35 cellular contexts compared by ENCODE assay signal in genomic region chr7:128793184-128793552, GRCh38. TPM values are rescaled to one million over a fixed set of nuclear protein-coding genes. Genes with fewer than 3 reads are reported as not detected.
DNase-seq lines count a peak whose midpoint lies in the region; ATAC-seq, FAIRE-seq and TF ChIP-seq lines count a peak whose summit lies in the region.
"Had no signal": no experiment of that assay in that cellular context is flagged by ENCODE, and none has a peak within 500 bp of the region (broad histone marks: within the 10 kb centered on the region; RNA-seq: fewer than 3 reads in every experiment).

No MANE protein-coding gene starts in this region.

- H4K20me1 ChIP-seq in BLaER1: no peaks in the 10 kb centered on the region
- no peaks in the 10 kb centered on the region; the same call in 1 of the 2 replicates for H4K20me1 ChIP-seq in GM23338 (replicated peaks; ENCODE audit: insufficient read depth)
- no peaks in the 10 kb centered on the region for H4K20me1 ChIP-seq in astrocyte (ENCODE audit: insufficient read depth, low read length)

- no peak overlapping the region for H3K9ac ChIP-seq in BLaER1
- H3K9ac ChIP-seq in astrocyte (ENCODE audit: low read length): no peak overlapping the region

- H3K36me3 Mint-ChIP-seq in GM23338 (ENCODE audit: low read depth): peaks cover 32% of the 10 kb centered on the region
- peaks cover 21% of the 10 kb centered on the region for H3K36me3 Mint-ChIP-seq in astrocyte (ENCODE audit: low read depth, unreplicated experiment)
- H3K36me3 Mint-ChIP-seq in naive B cell: no peaks in the 10 kb centered on the region

- H3K27ac ChIP-seq in BLaER1 (0 out of 2 replicates have a peak overlapping the region, but pooled peaks have one; percentile 44), GM23338 (ENCODE audit: low read depth) (no peak overlapping the region), astrocyte (ENCODE audit: low read depth, low read length) (no peak overlapping the region), tibial artery (no peak overlapping the region)
- H3K27ac ChIP-seq: hepatocyte, neutrophil, right lobe of liver, SK-N-MC, spleen had no signal

- H3K27me3 ChIP-seq in BLaER1 (no peaks in the 10 kb centered on the region), GM23338 (ENCODE audit: insufficient read depth) (no peaks in the 10 kb centered on the region), astrocyte (ENCODE audit: insufficient read depth, low read length) (peaks cover 4% of the 10 kb centered on the region), tibial artery (no peaks in the 10 kb centered on the region)
- H3K27me3 ChIP-seq: gastroesophageal sphincter, right lobe of liver, vagina had no signal

- ATAC-seq in GM23338: no peak
- no peak for ATAC-seq in naive B cell (ENCODE audit: low read depth in 2 of 2)
- ATAC-seq in omental fat pad (ENCODE audit: low FRiP score): no peak
- ATAC-seq: gastroesophageal sphincter; HCT116; left cardiac atrium; mucosa of descending colon; PC-3; right lobe of liver; stimulated activated naive CD8-positive, alpha-beta T cell treated with anti-CD3 and anti-CD28 coated beads, Interleukin-15, amount 100 ng/mL, for 72 hours had no signal

- intact Hi-C loops in tibial artery (cut with DNase I; ENCODE audit: low total_unique reads): loop anchor here (5.0 kb wide), 1 partner anchor 34 kb away; no protein-coding TSS in a partner anchor

- no peak for TF ChIP-seq CTCF in GM23338 (conservative IDR thresholded peaks at IDR 0.05; ENCODE audit: low read depth in 2 of 2)
- TF ChIP-seq CTCF in astrocyte (IDR thresholded peaks at IDR 0.05; ENCODE audit: insufficient read depth, low read depth, low read length): no peak
- no peak for TF ChIP-seq CTCF in tibial artery (IDR thresholded peaks at IDR 0.05)
- no peak for TF ChIP-seq CTCF in omental fat pad (IDR thresholded peaks at IDR 0.05)

- no peak for DNase-seq in GM23338 (ENCODE audit: low spot score)
- DNase-seq in astrocyte (ENCODE audit: low read depth): no peak
- DNase-seq in naive B cell: no peak
- DNase-seq in NCI-H1105 (lab: John Stamatoyannopoulos, UW): no peak
- DNase-seq in tibial artery: no peak
- DNase-seq in omental fat pad (ENCODE audit: low spot score): no peak
- DNase-seq in HuH-7 (ENCODE audit: low spot score): no peak
- DNase-seq: activated CD4-positive, alpha-beta memory T cell treated with anti-CD3 and anti-CD28 coated beads, Interleukin-2, amount 10 ng/mL, durations not matched to agents 7 days and 5 days; activated CD4-positive, alpha-beta T cell treated with anti-CD3 and anti-CD28 coated beads for 1 hour; activated naive CD4-positive, alpha-beta T cell treated with anti-CD3 and anti-CD28 coated beads, Interleukin-2, amount 50 U/mL, for 16 hours; DMS53; left cardiac atrium; mucosa of descending colon; NCI-H2029; NK-92 treated with Interleukin-12 subunit alpha and Interleukin-12 subunit beta, amount 100 ng/mL, for 24 hours; PC-3; right lobe of liver; spleen; stimulated activated CD8-positive, alpha-beta memory T cell treated with anti-CD3 and anti-CD28 coated beads, Interleukin-4, amount 100 ng/mL, for 48 hours; stimulated activated naive CD8-positive, alpha-beta T cell treated with anti-CD3 and anti-CD28 coated beads, Interleukin-15, amount 100 ng/mL, for 72 hours had no signal

- H3K4me2 ChIP-seq in BLaER1: peak overlapping the region; percentile 97
- H3K4me2 ChIP-seq in GM23338: peak overlapping the region; percentile 92
- no peak overlapping the region for H3K4me2 ChIP-seq in astrocyte (ENCODE audit: low read length)

- H3K27me3 Mint-ChIP-seq in GM23338 (ENCODE audit: insufficient read depth, low read depth, poor library complexity): peaks cover 13% of the 10 kb centered on the region
- peaks cover 9% of the 10 kb centered on the region for H3K27me3 Mint-ChIP-seq in astrocyte (ENCODE audit: low read depth, unreplicated experiment)
- H3K27me3 Mint-ChIP-seq in naive B cell: no peaks in the 10 kb centered on the region

- peaks cover 29% of the 10 kb centered on the region for H3K36me3 ChIP-seq in BLaER1
- H3K36me3 ChIP-seq in GM23338 (ENCODE audit: insufficient read depth): 0 out of 2 replicates have a peak, but pooled peaks cover 6% of the 10 kb centered on the region
- no peaks in the 10 kb centered on the region for H3K36me3 ChIP-seq in astrocyte (ENCODE audit: insufficient read depth, low read length)
- no peaks in the 10 kb centered on the region for H3K36me3 ChIP-seq in tibial artery
- H3K36me3 ChIP-seq: neutrophil, right lobe of liver, spleen, vagina had no signal

- 0 out of 2 replicates have a peak, but pooled peaks cover 6% of the 10 kb centered on the region for H3F3A ChIP-seq in GM23338 (replicated peaks; ENCODE audit: low read depth)

- no peaks in the 10 kb centered on the region for H3K79me2 ChIP-seq in GM23338 (replicated peaks; ENCODE audit: insufficient read depth)
- no peaks in the 10 kb centered on the region for H3K79me2 ChIP-seq in astrocyte (ENCODE audit: insufficient read depth, low read length)
- H3K79me2 ChIP-seq: hepatocyte had no signal

- H2AFZ ChIP-seq in GM23338: no peak overlapping the region
- no peak overlapping the region for H2AFZ ChIP-seq in astrocyte (ENCODE audit: low read depth, low read length)
- H2AFZ ChIP-seq: hepatocyte had no signal

- H3K27ac Mint-ChIP-seq in GM23338: no peak overlapping the region
- no peak overlapping the region for H3K27ac Mint-ChIP-seq in astrocyte (ENCODE audit: unreplicated experiment)
- no peak overlapping the region for H3K27ac Mint-ChIP-seq in naive B cell
- H3K27ac Mint-ChIP-seq: activated CD4-positive, alpha-beta memory T cell treated with anti-CD3 and anti-CD28 coated beads, Interleukin-2, amount 10 ng/mL, durations not matched to agents 7 days and 5 days; activated T-helper 2 cell treated with anti-CD3 and anti-CD28 coated beads, Interferon-gamma antibody, Interleukin-2, Interleukin-4, amounts not matched to agents 10 μg/mL and 5 μg/mL and 100 μg/mL, durations not matched to agents 14 hours and 24 hours and 36 hours; progenitor cell of endocrine pancreas; stimulated activated naive CD8-positive, alpha-beta T cell treated with anti-CD3 and anti-CD28 coated beads, Interleukin-15, amount 100 ng/mL, for 72 hours had no signal

- no peak for FAIRE-seq in astrocyte (lab: Jason Lieb, UNC)
- FAIRE-seq: GM12892 had no signal

- H3K4me1 ChIP-seq in BLaER1 (peaks cover 36% of the 10 kb centered on the region), GM23338 (ENCODE audit: insufficient read depth) (peaks cover 26% of the 10 kb centered on the region), astrocyte (ENCODE audit: insufficient read depth, low read length) (peaks cover 12% of the 10 kb centered on the region), tibial artery (peaks cover 0 to 23% (median 18%) of the 10 kb centered on the region in 4 donors)

- H3K4me3 ChIP-seq in BLaER1: peak overlapping the region; percentile 92; the same call in 1 of the 2 replicates
- H3K4me3 ChIP-seq in GM23338: 0 out of 2 replicates have a peak overlapping the region, but pooled peaks have one; percentile 85
- no peak overlapping the region for H3K4me3 ChIP-seq in astrocyte (ENCODE audit: insufficient read depth, low read depth, low read length)
- no peak overlapping the region for H3K4me3 ChIP-seq in tibial artery
- H3K4me3 ChIP-seq: hepatocyte, lung, mucosa of descending colon, right lobe of liver, SK-N-MC, spleen, vagina had no signal

- H3K9me3 Mint-ChIP-seq in GM23338: no peaks in the 10 kb centered on the region
- peaks cover 3% of the 10 kb centered on the region for H3K9me3 Mint-ChIP-seq in astrocyte (ENCODE audit: unreplicated experiment)
- no peaks in the 10 kb centered on the region for H3K9me3 Mint-ChIP-seq in naive B cell
- H3K9me3 Mint-ChIP-seq: activated CD4-positive, alpha-beta memory T cell treated with anti-CD3 and anti-CD28 coated beads, Interleukin-2, amount 10 ng/mL, durations not matched to agents 7 days and 5 days; activated T-helper 2 cell treated with anti-CD3 and anti-CD28 coated beads, Interferon-gamma antibody, Interleukin-2, Interleukin-4, amounts not matched to agents 10 μg/mL and 5 μg/mL and 100 μg/mL, durations not matched to agents 14 hours and 24 hours and 36 hours; IgD-negative memory B cell; stimulated activated naive CD8-positive, alpha-beta T cell treated with anti-CD3 and anti-CD28 coated beads, Interleukin-15, amount 100 ng/mL, for 72 hours had no signal

- H3K4me1 Mint-ChIP-seq in GM23338: peaks cover 40% of the 10 kb centered on the region
- peaks cover 14% of the 10 kb centered on the region for H3K4me1 Mint-ChIP-seq in astrocyte (ENCODE audit: low read depth, unreplicated experiment)
- H3K4me1 Mint-ChIP-seq in naive B cell: peaks cover 9 to 13% (median 11%) of the 10 kb centered on the region in 3 donors

- H3K9me3 ChIP-seq in BLaER1: no peaks in the 10 kb centered on the region
- no peaks in the 10 kb centered on the region for H3K9me3 ChIP-seq in astrocyte (ENCODE audit: insufficient read depth, low read depth, low read length)
- H3K9me3 ChIP-seq in tibial artery: no peaks in the 10 kb centered on the region
- H3K9me3 ChIP-seq: gastroesophageal sphincter, mucosa of descending colon, neutrophil, right lobe of liver, spleen, vagina had no signal

- H3K4me3 Mint-ChIP-seq in GM23338 (no peak overlapping the region), astrocyte (ENCODE audit: unreplicated experiment) (peak overlapping the region; percentile 55), naive B cell (peak overlapping the region in 5 of 8 donors; percentile 5 to 84 (median 72))

- no peaks in the 10 kb centered on the region for H3K9me2 ChIP-seq in GM23338 (ENCODE audit: insufficient read depth)

TF ChIP-seq in GM23338, 12 proteins besides CTCF, POLR2A, EP300 and RAD21 (continues in another document):
- no peak for TF ChIP-seq ZNF114 (CRISPR knock-in tag; IDR thresholded peaks at IDR 0.05)

RNA-seq across cellular contexts. Expression of gene CCDC136, which starts 1.4 kb away (rescaled TPM):
- total RNA-seq in GM23338 (2014; rRNA removed; shearing (Covaris generic)): 39.9 and 55.7 TPM in 2 replicates
- polyA plus RNA-seq in GM23338 (2016; fragmentation: Nextera tagmentation; extraction: Ambion mirVana): 26.0 and 27.1 TPM in 2 replicates
- 14.4 and 14.9 TPM in 2 replicates for total RNA-seq in astrocyte
- polyA plus RNA-seq in naive B cell (ENCODE audit: low read depth in 6 of 6): under 1 TPM in 3 of 6 donors, not detected in 3; 0.08 to 0.38 (median 0.34) TPM
- total RNA-seq in omental fat pad: 10 to 100 TPM in 1 of 4 donors, 1 to 10 TPM in 3; 1.7 to 27.9 (median 2.7) TPM

RNA-seq across cellular contexts. Expression of gene OPN1SW, which starts 17.6 kb away (rescaled TPM):
- total RNA-seq in GM23338 (2014; rRNA removed; shearing (Covaris generic)): not detected in 2 replicates
- 0.50 and 0.80 TPM in 2 replicates for polyA plus RNA-seq in GM23338 (2016; fragmentation: Nextera tagmentation; extraction: Ambion mirVana)
- total RNA-seq in astrocyte: not detected in 2 replicates
- polyA plus RNA-seq in naive B cell (ENCODE audit: low read depth in 6 of 6): not detected
- total RNA-seq in omental fat pad: not detected
- total RNA-seq: activated CD4-positive, alpha-beta memory T cell treated with anti-CD3 and anti-CD28 coated beads, Interleukin-2, amount 10 ng/mL, durations not matched to agents 7 days and 5 days; activated T-helper 2 cell treated with anti-CD3 and anti-CD28 coated beads, Interferon-gamma antibody, Interleukin-2, Interleukin-4, amounts not matched to agents 10 μg/mL and 5 μg/mL and 100 μg/mL, durations not matched to agents 14 hours and 24 hours and 36 hours; chondrocyte; gastroesophageal sphincter; hepatocyte; left cardiac atrium; lung; M059J; mucosa of descending colon; PC-3; progenitor cell of endocrine pancreas; right lobe of liver; spleen; T-helper 2 cell treated with Interferon-gamma antibody and Interleukin-4, amounts not matched to agents 100 ng/mL and 5 ng/mL, for 36 hours; vagina had no signal
- polyA plus RNA-seq: hepatocyte, IgD-negative memory B cell, lung, spleen had no signal

RNA-seq across cellular contexts. Expression of gene FLNC, which starts 37.0 kb away (rescaled TPM):
- 9.4 and 11.8 TPM in 2 replicates for total RNA-seq in GM23338 (2014; rRNA removed; shearing (Covaris generic))
- polyA plus RNA-seq in GM23338 (2016; fragmentation: Nextera tagmentation; extraction: Ambion mirVana) (0.64 and 0.65 TPM in 2 replicates), naive B cell (ENCODE audit: low read depth in 6 of 6) (not detected)
- total RNA-seq in astrocyte (308 and 364 TPM in 2 replicates), omental fat pad (100 to 1,000 TPM in 1 of 4 donors, 10 to 100 TPM in 2, 1 to 10 TPM in 1; 7.7 to 140 (median 25.5) TPM)
- total RNA-seq: activated CD4-positive, alpha-beta memory T cell treated with anti-CD3 and anti-CD28 coated beads, Interleukin-2, amount 10 ng/mL, durations not matched to agents 7 days and 5 days; activated T-helper 2 cell treated with anti-CD3 and anti-CD28 coated beads, Interferon-gamma antibody, Interleukin-2, Interleukin-4, amounts not matched to agents 10 μg/mL and 5 μg/mL and 100 μg/mL, durations not matched to agents 14 hours and 24 hours and 36 hours; T-helper 2 cell treated with Interferon-gamma antibody and Interleukin-4, amounts not matched to agents 100 ng/mL and 5 ng/mL, for 36 hours had no signal
- polyA plus RNA-seq: IgD-negative memory B cell had no signal

RNA-seq across cellular contexts. Expression of gene CALU, which starts 54.0 kb away (rescaled TPM):
- total RNA-seq in GM23338 (2014; rRNA removed; shearing (Covaris generic)): 179 and 180 TPM in 2 replicates
- polyA plus RNA-seq in GM23338 (2016; fragmentation: Nextera tagmentation; extraction: Ambion mirVana) (113 and 136 TPM in 2 replicates), naive B cell (ENCODE audit: low read depth in 6 of 6) (10 to 100 TPM; 19.2 to 29.6 (median 21.0) TPM)
- total RNA-seq in astrocyte (670 and 732 TPM in 2 replicates), omental fat pad (100 to 1,000 TPM; 107 to 132 (median 128) TPM)

Comparison
In these comparisons a context has a peak if more than half of its experiments do, and no peak if none do; other contexts are left out.
1. H3K4me3 ChIP-seq: peak in BLaER1 (single experiment) and GM23338 (single experiment); none in astrocyte (single experiment) and tibial artery (0 of 2).